ENCODE assay signal across 8 cellular contexts in genomic region chr11:111977141-111978027, GRCh38. TPM values are rescaled to one million over a fixed set of nuclear protein-coding genes. Genes with fewer than 3 reads are reported as not detected.
A peak's percentile ranks its signal among the peaks of the same experiment; 100 is the strongest.
DNase-seq lines count a peak whose midpoint lies in the region; ATAC-seq, FAIRE-seq and TF ChIP-seq lines count a peak whose summit lies in the region.
"Had no signal": no experiment of that assay in that cellular context is flagged by ENCODE, and none has a peak within 500 bp of the region (broad histone marks: within the 10 kb centered on the region; RNA-seq: fewer than 3 reads in every experiment).

No MANE protein-coding gene starts in this region.

- DNase-seq in GM12891 (ENCODE audit: insufficient read length, low spot score): peak; percentile 61
- peak; percentile 43 for DNase-seq in NCI-H1105 treated with DMSO at 0.1 percent for 48 hours (lab: John Stamatoyannopoulos, UW)
- peak in 51 of 56 donors; percentile 23 to 83 (median 69) for DNase-seq in amygdala (lab: John Stamatoyannopoulos, UW)
- DNase-seq in left ventricle myocardium inferior: peak; percentile 72
- DNase-seq in pancreas: peak; percentile 38 to 88 (median 64)
- no peak for DNase-seq in Kasumi-1 (lab: John Stamatoyannopoulos, UW)
- DNase-seq in T1000 (lab: John Stamatoyannopoulos, UW): no peak

- H3K4me3 ChIP-seq in left ventricle myocardium inferior: peak overlapping the region; percentile 78
- peak overlapping the region; percentile 24 to 67 (median 48) for H3K4me3 ChIP-seq in pancreas

- H3K4me1 ChIP-seq in left ventricle myocardium inferior: peaks cover 64% of the 10 kb centered on the region
- peaks cover 0 to 5% (median 0%) of the 10 kb centered on the region in 3 donors for H3K4me1 ChIP-seq in pancreas

- H3K27me3 ChIP-seq in left ventricle myocardium inferior (ENCODE audit: low read depth) (peaks cover 6% of the 10 kb centered on the region), pancreas (no peaks in the 10 kb centered on the region)

- 3% methylated on average over 49 to 67 of the region's 67 CpGs for WGBS in pancreas, 2 donors

- TF ChIP-seq POLR2A in GM12891 (IDR thresholded peaks at IDR 0.05; ENCODE audit: low read depth, low read length): no peak

- TF ChIP-seq CTCF in left ventricle myocardium inferior (IDR thresholded peaks at IDR 0.05; ENCODE audit: borderline replicate concordance) (no peak), pancreas (IDR thresholded peaks at IDR 0.05) (no peak)

- H3K9me3 ChIP-seq in left ventricle myocardium inferior (replicated peaks): no peaks in the 10 kb centered on the region
- no peaks in the 10 kb centered on the region for H3K9me3 ChIP-seq in pancreas

- ATAC-seq in pancreas: peak; percentile 62 to 74 (median 68)

- intact Hi-C loops in left ventricle myocardium inferior (cut with micrococcal nuclease): loop anchor here (5.0 kb wide), 1 partner anchor 45 kb away; no protein-coding TSS in a partner anchor
- intact Hi-C loops in pancreas (cut with DNase I): loop anchor here in 1 of 3 donors (5.0 kb wide), 1 partner anchor 100 kb away; the partner anchor contains the start of genes CFAP68 and FDXACB1

- peak overlapping the region; percentile 87 for H3K27ac ChIP-seq in left ventricle myocardium inferior (replicated peaks)
- H3K27ac ChIP-seq in pancreas: peak overlapping the region in 2 of 4 donors; percentile 33 to 46

- FAIRE-seq in GM12891 (lab: Jason Lieb, UNC) (peak; percentile 74), pancreas (lab: Jason Lieb, UNC) (no peak)

- H3K36me3 ChIP-seq in left ventricle myocardium inferior (no peaks in the 10 kb centered on the region), pancreas (no peaks in the 10 kb centered on the region)

TF ChIP-seq in GM12891, 5 proteins besides CTCF, POLR2A, EP300 and RAD21:
- no peak for TF ChIP-seq POLR2AphosphoS5 (IDR thresholded peaks at IDR 0.05; ENCODE audit: low read depth, low read length)
- no peak for TF ChIP-seq POU2F2 (IDR thresholded peaks at IDR 0.05; ENCODE audit: low read depth, low read length)
- no peak for TF ChIP-seq SPI1 (IDR thresholded peaks at IDR 0.05; ENCODE audit: low read depth, low read length)
- no peak for TF ChIP-seq PAX5 (IDR thresholded peaks at IDR 0.05; ENCODE audit: insufficient read depth, low read length, severe bottlenecking)
- no peak for TF ChIP-seq TAF1 (IDR thresholded peaks at IDR 0.05; ENCODE audit: low read depth, low read length)
TF ChIP-seq in GM12891: peak in this region for 0.

RNA-seq across cellular contexts. Expression of gene DIXDC1, which starts 40.2 kb away (rescaled TPM):
- 0.35 TPM for polyA plus RNA-seq in GM12891 (2012; ENCODE audit: low read depth, missing spikeins)
- 20.2 TPM for total RNA-seq in left ventricle myocardium inferior
- total RNA-seq in pancreas: 10 to 100 TPM in 1 of 6 donors, 1 to 10 TPM in 5; 3.8 to 11.3 (median 5.9) TPM
- polyA plus RNA-seq in pancreas: 1 to 10 TPM; 3.1 to 4.2 TPM

RNA-seq across cellular contexts. Expression of gene DLAT, which starts 47.8 kb away (rescaled TPM):
- 20.2 TPM for polyA plus RNA-seq in GM12891 (2012; ENCODE audit: low read depth, missing spikeins)
- total RNA-seq in left ventricle myocardium inferior (176 TPM), pancreas (10 to 100 TPM in 2 of 6 donors, 1 to 10 TPM in 4; 5.5 to 13.9 (median 8.6) TPM)
- 1 to 10 TPM; 4.2 to 8.2 TPM for polyA plus RNA-seq in pancreas

RNA-seq across cellular contexts. Expression of gene C11orf52, which starts 58.7 kb away (rescaled TPM):
- polyA plus RNA-seq in GM12891 (2012; ENCODE audit: low read depth, missing spikeins): not detected
- total RNA-seq in left ventricle myocardium inferior: 1.2 TPM
- 10 to 100 TPM in 4 of 6 donors, 1 to 10 TPM in 2; 9.3 to 18.5 (median 11.7) TPM for total RNA-seq in pancreas
- polyA plus RNA-seq in pancreas: 10 to 100 TPM; 19.4 to 23.3 TPM
- total RNA-seq: T-helper 1 cell treated with Interleukin-12 subunit alpha and Interleukin-12 subunit beta and Interleukin-4 antibody, amounts not matched to agents 30 ng/mL and 1 ng/mL, for 36 hours had no signal

Comparison
In these comparisons a context has a peak if more than half of its experiments do, and no peak if none do; other contexts are left out.
1. DNase-seq: peak in GM12891 (single experiment), NCI-H1105 treated with DMSO at 0.1 percent for 48 hours (single experiment), amygdala (51 of 56), left ventricle myocardium inferior (single experiment) and pancreas (6 of 6); none in Kasumi-1 (0 of 2) and T1000 (single experiment).
2. RNA of gene DLAT, which starts 47.8 kb away (total RNA-seq): 176 TPM in left ventricle myocardium inferior (single experiment); 5.5 to 13.9 TPM in pancreas; every median in the first group is over 10 times any median in the second.